ENCODE assay signal across 16 cellular contexts in the genomic region with DNA sequence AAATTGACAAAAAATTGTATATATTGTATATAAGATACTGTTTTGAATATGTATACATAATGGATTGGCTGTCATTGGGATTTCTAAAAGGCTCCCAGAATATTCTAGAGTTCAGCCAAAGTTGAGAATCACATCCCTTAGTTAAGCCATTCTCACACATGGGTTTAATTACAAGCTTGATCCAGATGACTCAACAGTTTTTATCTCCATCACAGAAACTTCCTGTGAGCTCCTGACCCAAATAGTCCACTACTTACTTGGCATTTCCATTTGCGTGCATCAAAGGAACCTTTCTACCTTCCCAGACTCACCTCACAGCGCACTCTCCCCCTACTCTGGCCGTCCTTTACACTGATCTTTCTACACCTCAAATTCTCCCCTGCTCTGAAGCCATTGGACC.
DNase-seq lines count a peak whose midpoint lies in the region; ATAC-seq and TF ChIP-seq lines count a peak whose summit lies in the region.
"Had no signal": no experiment of that assay in that cellular context is flagged by ENCODE, and none has a peak within 500 bp of the region (broad histone marks: within the 10 kb centered on the region; RNA-seq: fewer than 3 reads in every experiment).

No MANE protein-coding gene starts in this region.

- no peak overlapping the region for H4K91ac ChIP-seq in mesenchymal stem cell (ENCODE audit: low read length)

- H2BK15ac ChIP-seq in mesenchymal stem cell (ENCODE audit: low read depth, poor library complexity, severe bottlenecking) = no peak overlapping the region

- no peak overlapping the region for H2BK5ac ChIP-seq in mesenchymal stem cell (ENCODE audit: low read depth, low read length, poor library complexity, severe bottlenecking)

- peaks cover 8% of the 10 kb centered on the region for H3K27me3 Mint-ChIP-seq in HFFc6 (ENCODE audit: insufficient read depth)
- H3K27me3 Mint-ChIP-seq: stimulated activated naive CD8-positive, alpha-beta T cell treated with anti-CD3 and anti-CD28 coated beads, Interleukin-15, Interleukin-2, amounts not matched to agents 100 ng/mL and 50 ng/mL, for 24 hours had no signal

- H3K27me3 ChIP-seq in brain microvascular endothelial cell (replicated peaks) (no peaks in the 10 kb centered on the region), mesenchymal stem cell (ENCODE audit: control insufficient read depth in 1 of 2, insufficient read depth in 1 of 2, low read length in 2 of 2) (no peaks in the 10 kb centered on the region)
- H3K27me3 ChIP-seq: upper lobe of left lung had no signal

- TF ChIP-seq CTCF in HFFc6 (IDR thresholded peaks at IDR 0.05) (no peak), brain microvascular endothelial cell (IDR thresholded peaks at IDR 0.05; ENCODE audit: low read depth, low read length, missing control alignments) (no peak)

- WGBS in mesenchymal stem cell = 90% methylated on average over 3 of the region's 3 CpGs

- no peak for ATAC-seq in GM19023 (IDR thresholded peaks at IDR 0.05; ENCODE audit: unreplicated experiment)
- ATAC-seq: activated CD4-positive, CD25-positive, alpha-beta regulatory T cell treated with anti-CD3 and anti-CD28 coated beads, Interleukin-2, amount 50 U/mL, for 24 hours had no signal

- H2AFZ ChIP-seq in mesenchymal stem cell (ENCODE audit: low read depth, low read length) = no peak overlapping the region

- no peak overlapping the region for H3K23ac ChIP-seq in mesenchymal stem cell (ENCODE audit: low read length in 2 of 2)

- H3K4me2 ChIP-seq in mesenchymal stem cell (ENCODE audit: low read length, poor library complexity, severe bottlenecking) = no peak overlapping the region

- no peak overlapping the region; the same call in 1 of the 2 replicates for H3K4me3 Mint-ChIP-seq in HFFc6
- H3K4me3 Mint-ChIP-seq: neural crest cell; stimulated activated naive CD8-positive, alpha-beta T cell treated with anti-CD3 and anti-CD28 coated beads, Interleukin-15, Interleukin-2, amounts not matched to agents 100 ng/mL and 50 ng/mL, for 24 hours; T-helper 2 cell treated with Interferon-gamma antibody and Interleukin-4, amounts not matched to agents 5 μg/mL and 100 μg/mL, for 36 hours had no signal

- H3K4me1 Mint-ChIP-seq in HFFc6 (ENCODE audit: low read depth) = peaks cover 41% of the 10 kb centered on the region

- no peak overlapping the region for H2BK120ac ChIP-seq in mesenchymal stem cell (ENCODE audit: low read depth, low read length)

- H3K36me3 Mint-ChIP-seq in HFFc6 (ENCODE audit: low read depth) = no peaks in the 10 kb centered on the region

- DNase-seq in AG08395 (ENCODE audit: low spot score) (peak; percentile 77), HFFc6 (peak; percentile 73), brain microvascular endothelial cell (peak; percentile 13), mesenchymal stem cell (no peak), HK-2 (ENCODE audit: unreplicated experiment) (no peak), HPDE6-E6E7 (ENCODE audit: extremely low spot score) (no peak), NCI-H2029 (lab: John Stamatoyannopoulos, UW) (no peak)
- DNase-seq: NCI-H1694 treated with DMSO at 0.1 percent for 48 hours, SHP77 treated with DMSO at 0.1 percent for 48 hours, upper lobe of left lung had no signal

- no peak overlapping the region for H4K8ac ChIP-seq in mesenchymal stem cell (ENCODE audit: low read length)

- H2AK5ac ChIP-seq in mesenchymal stem cell (ENCODE audit: low read length, severe bottlenecking) = no peak overlapping the region

- no peaks in the 10 kb centered on the region for H3K9me3 Mint-ChIP-seq in HFFc6
- H3K9me3 Mint-ChIP-seq: activated T-helper 2 cell treated with anti-CD3 and anti-CD28 coated beads, Interferon-gamma antibody, Interleukin-2, Interleukin-4, amounts not matched to agents 10 μg/mL and 5 μg/mL and 100 μg/mL, durations not matched to agents 14 hours and 24 hours and 36 hours; stimulated activated naive CD8-positive, alpha-beta T cell treated with anti-CD3 and anti-CD28 coated beads, Interleukin-15, Interleukin-2, amounts not matched to agents 100 ng/mL and 50 ng/mL, for 24 hours; T-helper 2 cell treated with Interferon-gamma antibody and Interleukin-4, amounts not matched to agents 5 μg/mL and 100 μg/mL, for 36 hours had no signal

- H3K9me3 ChIP-seq in mesenchymal stem cell (ENCODE audit: control insufficient read depth, low read length) = no peaks in the 10 kb centered on the region
- H3K9me3 ChIP-seq: upper lobe of left lung had no signal

- peak overlapping the region; percentile 67 for H3K9ac ChIP-seq in mesenchymal stem cell (ENCODE audit: low read length)

- peak overlapping the region; percentile 16; the same call in 1 of the 2 replicates for H3K27ac Mint-ChIP-seq in HFFc6
- H3K27ac Mint-ChIP-seq: activated T-helper 2 cell treated with anti-CD3 and anti-CD28 coated beads, Interferon-gamma antibody, Interleukin-2, Interleukin-4, amounts not matched to agents 10 μg/mL and 5 μg/mL and 100 μg/mL, durations not matched to agents 14 hours and 24 hours and 36 hours; stimulated activated naive CD8-positive, alpha-beta T cell treated with anti-CD3 and anti-CD28 coated beads, Interleukin-15, Interleukin-2, amounts not matched to agents 100 ng/mL and 50 ng/mL, for 24 hours; T-helper 2 cell treated with Interferon-gamma antibody and Interleukin-4, amounts not matched to agents 5 μg/mL and 100 μg/mL, for 36 hours had no signal

- no peak overlapping the region for H3K18ac ChIP-seq in mesenchymal stem cell (ENCODE audit: low read depth in 1 of 2, low read length in 2 of 2)

- H3K27ac ChIP-seq in brain microvascular endothelial cell (no peak overlapping the region), mesenchymal stem cell (ENCODE audit: low read length, poor library complexity, severe bottlenecking) (no peak overlapping the region)
- H3K27ac ChIP-seq: upper lobe of left lung had no signal

- no peaks in the 10 kb centered on the region for H3K4me1 ChIP-seq in mesenchymal stem cell (ENCODE audit: control insufficient read depth, insufficient read depth, low read depth, low read length)
- H3K4me1 ChIP-seq: upper lobe of left lung had no signal

- H3K36me3 ChIP-seq in brain microvascular endothelial cell (replicated peaks) (no peaks in the 10 kb centered on the region), mesenchymal stem cell (ENCODE audit: control insufficient read depth in 1 of 2, insufficient read depth in 2 of 2, low read depth in 1 of 2, low read length in 2 of 2) (no peaks in the 10 kb centered on the region)
- H3K36me3 ChIP-seq: upper lobe of left lung had no signal

- in situ Hi-C loops in brain microvascular endothelial cell (cut with HindIII; ENCODE audit: low pct_ligation_motif_present, low sequenced_read_pairs) = no loop called here

- H3K79me1 ChIP-seq in mesenchymal stem cell (replicated peaks; ENCODE audit: low read length, poor library complexity, severe bottlenecking) = no peaks in the 10 kb centered on the region

- no peak overlapping the region for H3K4me3 ChIP-seq in brain microvascular endothelial cell (ENCODE audit: low read depth, low read length)
- H3K4me3 ChIP-seq in mesenchymal stem cell (ENCODE audit: insufficient read depth in 1 of 2, low read depth in 1 of 2, low read length in 2 of 2) = no peak overlapping the region
- H3K4me3 ChIP-seq: upper lobe of left lung had no signal

- no peak overlapping the region for H3K14ac ChIP-seq in mesenchymal stem cell (ENCODE audit: low read length in 2 of 2)

- H2BK12ac ChIP-seq in mesenchymal stem cell (ENCODE audit: low read length in 2 of 2) = no peak overlapping the region

- no peak overlapping the region for H3K4ac ChIP-seq in mesenchymal stem cell (ENCODE audit: low read depth in 1 of 2, low read length in 2 of 2)

Comparison
In these comparisons a context has a peak if more than half of its experiments do, and no peak if none do; other contexts are left out.
1. DNase-seq: peak in AG08395 (single experiment), HFFc6 (single experiment) and brain microvascular endothelial cell (single experiment); none in mesenchymal stem cell (single experiment), HK-2 (single experiment), HPDE6-E6E7 (single experiment) and NCI-H2029 (single experiment).